In the genomic region with DNA sequence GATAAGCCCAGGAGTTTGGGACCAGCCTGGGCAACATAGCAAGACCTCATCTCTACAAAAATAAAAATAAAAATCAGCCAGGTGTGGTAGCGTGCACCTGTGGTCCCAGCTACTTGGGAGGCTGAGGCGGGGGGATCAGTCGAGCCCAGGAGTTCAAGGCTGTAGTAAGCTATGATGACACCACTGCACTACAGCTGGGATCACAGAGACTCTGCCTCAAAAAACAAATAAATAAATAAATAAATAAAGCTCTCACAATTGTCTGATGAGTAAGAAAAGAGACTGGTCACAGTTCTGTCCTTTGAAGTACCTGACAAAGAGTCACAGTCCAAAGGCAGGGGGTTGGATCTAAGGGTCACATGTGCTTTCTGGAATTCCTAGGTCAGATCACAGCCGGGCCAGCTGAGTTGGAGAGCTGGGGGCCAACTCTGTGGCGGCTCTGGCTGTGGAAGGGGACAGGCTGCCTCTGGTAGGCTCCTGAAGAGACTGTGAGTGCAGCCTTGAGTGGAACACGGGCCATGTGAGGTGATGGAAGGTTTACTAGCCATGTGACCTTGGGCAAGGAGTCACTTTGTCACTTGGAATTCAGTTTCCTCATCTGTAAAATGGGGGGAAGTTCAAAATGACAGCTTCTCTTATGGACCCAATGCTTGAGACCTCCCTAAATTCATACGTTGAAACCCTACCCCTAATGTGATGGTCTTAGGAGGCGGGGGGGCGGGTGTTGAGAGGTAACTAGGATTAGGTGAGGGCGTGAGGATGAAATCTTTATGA, we compare ENCODE assay signal across 1 cellular context.
TF ChIP-seq lines count a peak whose summit lies in the region.

No MANE protein-coding gene starts in this region.

TF ChIP-seq in HepG2, 621 proteins besides CTCF, POLR2A, EP300 and RAD21 (continued from another document and continues in another):
- TF ChIP-seq IRF1 (CRISPR knock-in tag; IDR thresholded peaks at IDR 0.05; ENCODE audit: low read depth) = no peak
- TF ChIP-seq MED13 (CRISPR knock-in tag; IDR thresholded peaks at IDR 0.05) = no peak
- TF ChIP-seq SP5 (CRISPR knock-in tag; IDR thresholded peaks at IDR 0.05; ENCODE audit: borderline replicate concordance, low read depth) = 0 out of 2 replicates have a peak, but pooled peaks have one; percentile 14
- TF ChIP-seq ZNF501 (CRISPR knock-in tag; IDR thresholded peaks at IDR 0.05) = no peak
- peak; percentile 64; the same call in 1 of the 2 replicates for TF ChIP-seq ARNTL (CRISPR knock-in tag; IDR thresholded peaks at IDR 0.05)
- no peak for TF ChIP-seq ZZZ3 (CRISPR knock-in tag; IDR thresholded peaks at IDR 0.05; ENCODE audit: borderline replicate concordance)
- TF ChIP-seq, protein P1, sequence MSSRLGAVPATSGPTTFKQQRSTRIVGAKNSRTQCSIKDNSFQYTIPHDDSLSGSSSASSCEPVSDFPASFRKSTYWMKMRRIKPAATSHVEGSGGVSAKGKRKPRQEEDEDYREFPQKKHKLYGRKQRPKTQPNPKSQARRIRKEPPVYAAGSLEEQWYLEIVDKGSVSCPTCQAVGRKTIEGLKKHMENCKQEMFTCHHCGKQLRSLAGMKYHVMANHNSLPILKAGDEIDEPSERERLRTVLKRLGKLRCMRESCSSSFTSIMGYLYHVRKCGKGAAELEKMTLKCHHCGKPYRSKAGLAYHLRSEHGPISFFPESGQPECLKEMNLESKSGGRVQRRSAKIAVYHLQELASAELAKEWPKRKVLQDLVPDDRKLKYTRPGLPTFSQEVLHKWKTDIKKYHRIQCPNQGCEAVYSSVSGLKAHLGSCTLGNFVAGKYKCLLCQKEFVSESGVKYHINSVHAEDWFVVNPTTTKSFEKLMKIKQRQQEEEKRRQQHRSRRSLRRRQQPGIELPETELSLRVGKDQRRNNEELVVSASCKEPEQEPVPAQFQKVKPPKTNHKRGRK (CRISPR knock-in tag; IDR thresholded peaks at IDR 0.05) = no peak
- no peak for TF ChIP-seq SMARCE1 (IDR thresholded peaks at IDR 0.05; ENCODE audit: borderline replicate concordance)
- TF ChIP-seq ZFAT (CRISPR knock-in tag; conservative IDR thresholded peaks at IDR 0.05) = no peak
- TF ChIP-seq, protein P2, sequence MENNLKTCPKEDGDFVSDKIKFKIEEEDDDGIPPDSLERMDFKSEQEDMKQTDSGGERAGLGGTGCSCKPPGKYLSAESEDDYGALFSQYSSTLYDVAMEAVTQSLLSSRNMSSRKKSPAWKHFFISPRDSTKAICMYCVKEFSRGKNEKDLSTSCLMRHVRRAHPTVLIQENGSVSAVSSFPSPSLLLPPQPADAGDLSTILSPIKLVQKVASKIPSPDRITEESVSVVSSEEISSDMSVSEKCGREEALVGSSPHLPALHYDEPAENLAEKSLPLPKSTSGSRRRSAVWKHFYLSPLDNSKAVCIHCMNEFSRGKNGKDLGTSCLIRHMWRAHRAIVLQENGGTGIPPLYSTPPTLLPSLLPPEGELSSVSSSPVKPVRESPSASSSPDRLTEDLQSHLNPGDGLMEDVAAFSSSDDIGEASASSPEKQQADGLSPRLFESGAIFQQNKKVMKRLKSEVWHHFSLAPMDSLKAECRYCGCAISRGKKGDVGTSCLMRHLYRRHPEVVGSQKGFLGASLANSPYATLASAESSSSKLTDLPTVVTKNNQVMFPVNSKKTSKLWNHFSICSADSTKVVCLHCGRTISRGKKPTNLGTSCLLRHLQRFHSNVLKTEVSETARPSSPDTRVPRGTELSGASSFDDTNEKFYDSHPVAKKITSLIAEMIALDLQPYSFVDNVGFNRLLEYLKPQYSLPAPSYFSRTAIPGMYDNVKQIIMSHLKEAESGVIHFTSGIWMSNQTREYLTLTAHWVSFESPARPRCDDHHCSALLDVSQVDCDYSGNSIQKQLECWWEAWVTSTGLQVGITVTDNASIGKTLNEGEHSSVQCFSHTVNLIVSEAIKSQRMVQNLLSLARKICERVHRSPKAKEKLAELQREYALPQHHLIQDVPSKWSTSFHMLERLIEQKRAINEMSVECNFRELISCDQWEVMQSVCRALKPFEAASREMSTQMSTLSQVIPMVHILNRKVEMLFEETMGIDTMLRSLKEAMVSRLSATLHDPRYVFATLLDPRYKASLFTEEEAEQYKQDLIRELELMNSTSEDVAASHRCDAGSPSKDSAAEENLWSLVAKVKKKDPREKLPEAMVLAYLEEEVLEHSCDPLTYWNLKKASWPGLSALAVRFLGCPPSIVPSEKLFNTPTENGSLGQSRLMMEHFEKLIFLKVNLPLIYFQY (CRISPR knock-in tag; IDR thresholded peaks at IDR 0.05; ENCODE audit: borderline replicate concordance) = no peak; the same call in 1 of the 2 replicates
- TF ChIP-seq ZNF800 (CRISPR knock-in tag; IDR thresholded peaks at IDR 0.05) = no peak
- no peak for TF ChIP-seq ZBTB21 (CRISPR knock-in tag; IDR thresholded peaks at IDR 0.05)
- TF ChIP-seq ZNF746 (CRISPR knock-in tag; IDR thresholded peaks at IDR 0.05) = no peak
- no peak for TF ChIP-seq KLF6 (CRISPR knock-in tag; IDR thresholded peaks at IDR 0.05)
- TF ChIP-seq, protein P3, sequence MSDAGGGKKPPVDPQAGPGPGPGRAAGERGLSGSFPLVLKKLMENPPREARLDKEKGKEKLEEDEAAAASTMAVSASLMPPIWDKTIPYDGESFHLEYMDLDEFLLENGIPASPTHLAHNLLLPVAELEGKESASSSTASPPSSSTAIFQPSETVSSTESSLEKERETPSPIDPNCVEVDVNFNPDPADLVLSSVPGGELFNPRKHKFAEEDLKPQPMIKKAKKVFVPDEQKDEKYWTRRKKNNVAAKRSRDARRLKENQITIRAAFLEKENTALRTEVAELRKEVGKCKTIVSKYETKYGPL (CRISPR knock-in tag; IDR thresholded peaks at IDR 0.05) = no peak
- TF ChIP-seq FOXA3 (CRISPR knock-in tag; IDR thresholded peaks at IDR 0.05) = peak; percentile 42; the same call in 1 of the 2 replicates
- TF ChIP-seq CREB1 (IDR thresholded peaks at IDR 0.05) = peak; percentile 60; the same call in 1 of the 2 replicates
- no peak for TF ChIP-seq CREB1 (CRISPR knock-in tag; IDR thresholded peaks at IDR 0.05)
- TF ChIP-seq CC2D1A (CRISPR knock-in tag; IDR thresholded peaks at IDR 0.05) = no peak
- TF ChIP-seq, protein P4, sequence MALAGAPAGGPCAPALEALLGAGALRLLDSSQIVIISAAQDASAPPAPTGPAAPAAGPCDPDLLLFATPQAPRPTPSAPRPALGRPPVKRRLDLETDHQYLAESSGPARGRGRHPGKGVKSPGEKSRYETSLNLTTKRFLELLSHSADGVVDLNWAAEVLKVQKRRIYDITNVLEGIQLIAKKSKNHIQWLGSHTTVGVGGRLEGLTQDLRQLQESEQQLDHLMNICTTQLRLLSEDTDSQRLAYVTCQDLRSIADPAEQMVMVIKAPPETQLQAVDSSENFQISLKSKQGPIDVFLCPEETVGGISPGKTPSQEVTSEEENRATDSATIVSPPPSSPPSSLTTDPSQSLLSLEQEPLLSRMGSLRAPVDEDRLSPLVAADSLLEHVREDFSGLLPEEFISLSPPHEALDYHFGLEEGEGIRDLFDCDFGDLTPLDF (CRISPR knock-in tag; IDR thresholded peaks at IDR 0.05) = no peak
- TF ChIP-seq ZNF17 (CRISPR knock-in tag; IDR thresholded peaks at IDR 0.05) = no peak
- peak; percentile 61 for TF ChIP-seq PATZ1 (CRISPR knock-in tag; IDR thresholded peaks at IDR 0.05)
- peak; percentile 96 for TF ChIP-seq ZNF460 (CRISPR knock-in tag; IDR thresholded peaks at IDR 0.05; ENCODE audit: borderline replicate concordance)
- no peak for TF ChIP-seq SATB2 (CRISPR knock-in tag; IDR thresholded peaks at IDR 0.05)
- no peak for TF ChIP-seq ZNF225 (CRISPR knock-in tag; IDR thresholded peaks at IDR 0.05)
- TF ChIP-seq, protein P5, sequence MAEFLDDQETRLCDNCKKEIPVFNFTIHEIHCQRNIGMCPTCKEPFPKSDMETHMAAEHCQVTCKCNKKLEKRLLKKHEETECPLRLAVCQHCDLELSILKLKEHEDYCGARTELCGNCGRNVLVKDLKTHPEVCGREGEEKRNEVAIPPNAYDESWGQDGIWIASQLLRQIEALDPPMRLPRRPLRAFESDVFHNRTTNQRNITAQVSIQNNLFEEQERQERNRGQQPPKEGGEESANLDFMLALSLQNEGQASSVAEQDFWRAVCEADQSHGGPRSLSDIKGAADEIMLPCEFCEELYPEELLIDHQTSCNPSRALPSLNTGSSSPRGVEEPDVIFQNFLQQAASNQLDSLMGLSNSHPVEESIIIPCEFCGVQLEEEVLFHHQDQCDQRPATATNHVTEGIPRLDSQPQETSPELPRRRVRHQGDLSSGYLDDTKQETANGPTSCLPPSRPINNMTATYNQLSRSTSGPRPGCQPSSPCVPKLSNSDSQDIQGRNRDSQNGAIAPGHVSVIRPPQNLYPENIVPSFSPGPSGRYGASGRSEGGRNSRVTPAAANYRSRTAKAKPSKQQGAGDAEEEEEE (CRISPR knock-in tag; IDR thresholded peaks at IDR 0.05; ENCODE audit: borderline replicate concordance) = no peak
- TF ChIP-seq ZNF703 (CRISPR knock-in tag; IDR thresholded peaks at IDR 0.05; ENCODE audit: borderline replicate concordance) = no peak
- no peak for TF ChIP-seq ZNF564 (CRISPR knock-in tag; IDR thresholded peaks at IDR 0.05)
- TF ChIP-seq, protein P6, sequence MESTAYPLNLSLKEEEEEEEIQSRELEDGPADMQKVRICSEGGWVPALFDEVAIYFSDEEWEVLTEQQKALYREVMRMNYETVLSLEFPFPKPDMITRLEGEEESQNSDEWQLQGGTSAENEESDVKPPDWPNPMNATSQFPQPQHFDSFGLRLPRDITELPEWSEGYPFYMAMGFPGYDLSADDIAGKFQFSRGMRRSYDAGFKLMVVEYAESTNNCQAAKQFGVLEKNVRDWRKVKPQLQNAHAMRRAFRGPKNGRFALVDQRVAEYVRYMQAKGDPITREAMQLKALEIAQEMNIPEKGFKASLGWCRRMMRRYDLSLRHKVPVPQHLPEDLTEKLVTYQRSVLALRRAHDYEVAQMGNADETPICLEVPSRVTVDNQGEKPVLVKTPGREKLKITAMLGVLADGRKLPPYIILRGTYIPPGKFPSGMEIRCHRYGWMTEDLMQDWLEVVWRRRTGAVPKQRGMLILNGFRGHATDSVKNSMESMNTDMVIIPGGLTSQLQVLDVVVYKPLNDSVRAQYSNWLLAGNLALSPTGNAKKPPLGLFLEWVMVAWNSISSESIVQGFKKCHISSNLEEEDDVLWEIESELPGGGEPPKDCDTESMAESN (CRISPR knock-in tag; conservative IDR thresholded peaks at IDR 0.05) = no peak
- no peak for TF ChIP-seq ELF4 (CRISPR knock-in tag; IDR thresholded peaks at IDR 0.05; ENCODE audit: borderline replicate concordance)
- TF ChIP-seq PHF21A (CRISPR knock-in tag; IDR thresholded peaks at IDR 0.05) = peak; percentile 56; the same call in 1 of the 2 replicates
- no peak for TF ChIP-seq RARG (CRISPR knock-in tag; IDR thresholded peaks at IDR 0.05; ENCODE audit: low read depth)
- TF ChIP-seq, protein P7, sequence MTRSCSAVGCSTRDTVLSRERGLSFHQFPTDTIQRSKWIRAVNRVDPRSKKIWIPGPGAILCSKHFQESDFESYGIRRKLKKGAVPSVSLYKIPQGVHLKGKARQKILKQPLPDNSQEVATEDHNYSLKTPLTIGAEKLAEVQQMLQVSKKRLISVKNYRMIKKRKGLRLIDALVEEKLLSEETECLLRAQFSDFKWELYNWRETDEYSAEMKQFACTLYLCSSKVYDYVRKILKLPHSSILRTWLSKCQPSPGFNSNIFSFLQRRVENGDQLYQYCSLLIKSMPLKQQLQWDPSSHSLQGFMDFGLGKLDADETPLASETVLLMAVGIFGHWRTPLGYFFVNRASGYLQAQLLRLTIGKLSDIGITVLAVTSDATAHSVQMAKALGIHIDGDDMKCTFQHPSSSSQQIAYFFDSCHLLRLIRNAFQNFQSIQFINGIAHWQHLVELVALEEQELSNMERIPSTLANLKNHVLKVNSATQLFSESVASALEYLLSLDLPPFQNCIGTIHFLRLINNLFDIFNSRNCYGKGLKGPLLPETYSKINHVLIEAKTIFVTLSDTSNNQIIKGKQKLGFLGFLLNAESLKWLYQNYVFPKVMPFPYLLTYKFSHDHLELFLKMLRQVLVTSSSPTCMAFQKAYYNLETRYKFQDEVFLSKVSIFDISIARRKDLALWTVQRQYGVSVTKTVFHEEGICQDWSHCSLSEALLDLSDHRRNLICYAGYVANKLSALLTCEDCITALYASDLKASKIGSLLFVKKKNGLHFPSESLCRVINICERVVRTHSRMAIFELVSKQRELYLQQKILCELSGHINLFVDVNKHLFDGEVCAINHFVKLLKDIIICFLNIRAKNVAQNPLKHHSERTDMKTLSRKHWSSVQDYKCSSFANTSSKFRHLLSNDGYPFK (CRISPR knock-in tag; IDR thresholded peaks at IDR 0.05; ENCODE audit: borderline replicate concordance) = no peak
- TF ChIP-seq NCOR1 (IDR thresholded peaks at IDR 0.05; ENCODE audit: borderline replicate concordance, low read length) = peak; percentile 96
